Comparison of ENCODE assay signal across 18 cellular contexts in genomic region chrX:17564689-17565409, GRCh38.
A peak's percentile ranks its signal among the peaks of the same experiment; 100 is the strongest.
DNase-seq lines count a peak whose midpoint lies in the region; ATAC-seq, FAIRE-seq and TF ChIP-seq lines count a peak whose summit lies in the region.
"Had no signal": no experiment of that assay in that cellular context is flagged by ENCODE, and none has a peak within 500 bp of the region (broad histone marks: within the 10 kb centered on the region; RNA-seq: fewer than 3 reads in every experiment).

No MANE protein-coding gene starts in this region.

- no peak overlapping the region for H3K4me3 ChIP-seq in A549
- H3K4me3 ChIP-seq: stomach had no signal

- TF ChIP-seq RAD21 in A549 (conservative IDR thresholded peaks at IDR 0.05 in 1 of 2, IDR thresholded peaks at IDR 0.05 in 1 of 2): no peak

- WGBS in A549 (ENCODE audit: missing lambda C conversion rate): 71% methylated on average over 6 of the region's 7 CpGs

- no peaks in the 10 kb centered on the region for H3K9me3 ChIP-seq in A549
- H3K9me3 ChIP-seq: BE2C had no signal

- DNase-seq in A549 (ENCODE audit: low read depth in 1 of 2, low spot score in 1 of 2) (no peak), EL (peak; percentile 17), SKM-1 treated with dmso at 0.1 percent for 144 hours (lab: John Stamatoyannopoulos, UW; ENCODE audit: unreplicated experiment) (peak; percentile 14), kidney tubule cell (ENCODE audit: low spot score) (peak; percentile 57), COR-L47 (lab: John Stamatoyannopoulos, UW) (no peak)
- DNase-seq in effector memory CD8-positive, alpha-beta T cell: no peak
- DNase-seq in activated CD4-positive, CD25-positive, alpha-beta regulatory T cell treated with anti-CD3 and anti-CD28 coated beads, Interleukin-2, amount 50 U/mL, for 72 hours: no peak
- DNase-seq: activated CD8-positive, alpha-beta memory T cell treated with anti-CD3 and anti-CD28 coated beads for 24 hours; BE2C; Kasumi-1; naive B cell; NCI-H1694; NCI-H446; PC-3; stomach had no signal

- no peaks in the 10 kb centered on the region for H3K9me3 Mint-ChIP-seq in effector memory CD8-positive, alpha-beta T cell

- no peaks in the 10 kb centered on the region for H3K27me3 Mint-ChIP-seq in effector memory CD8-positive, alpha-beta T cell
- H3K27me3 Mint-ChIP-seq: brain, progenitor cell of endocrine pancreas had no signal

- no peak overlapping the region for H3K27ac Mint-ChIP-seq in effector memory CD8-positive, alpha-beta T cell
- H3K27ac Mint-ChIP-seq: brain, naive B cell, progenitor cell of endocrine pancreas had no signal

- TF ChIP-seq POLR2A in A549 (IDR thresholded peaks at IDR 0.05; ENCODE audit: low read length): no peak

- no peaks in the 10 kb centered on the region for H3K36me3 Mint-ChIP-seq in effector memory CD8-positive, alpha-beta T cell (ENCODE audit: insufficient read depth)
- H3K36me3 Mint-ChIP-seq: brain, naive B cell had no signal

- CTCF ChIA-PET in A549 (lab: Yijun Ruan, JAX): no interaction called here

- no peak for ATAC-seq in A549
- no peak for ATAC-seq in GM21360 (IDR thresholded peaks at IDR 0.05; ENCODE audit: unreplicated experiment)
- ATAC-seq in effector memory CD8-positive, alpha-beta T cell (replicated peaks): no peak
- ATAC-seq: PC-3 had no signal

- H3K4me2 ChIP-seq in A549: peak overlapping the region; percentile 12; the same call in 1 of the 3 replicates

- H3K4me1 ChIP-seq in A549: peaks cover 40% of the 10 kb centered on the region
- H3K4me1 ChIP-seq: BE2C had no signal

- POLR2A ChIA-PET in A549 (lab: Yijun Ruan, JAX): no interaction called here

- TF ChIP-seq CTCF in A549 (IDR thresholded peaks at IDR 0.05): no peak

- H3K27ac ChIP-seq in A549: 0 out of 6 replicates have a peak overlapping the region, but pooled peaks of 1 of the 2 experiments have one; percentile 46
- H3K27ac ChIP-seq: stomach had no signal

- no peak overlapping the region for H3K4me3 Mint-ChIP-seq in effector memory CD8-positive, alpha-beta T cell
- H3K4me3 Mint-ChIP-seq: brain, naive B cell had no signal

- FAIRE-seq in A549 (lab: Jason Lieb, UNC): no peak

- H3K4me1 Mint-ChIP-seq in effector memory CD8-positive, alpha-beta T cell (ENCODE audit: low read depth in 2 of 2): no peaks in the 10 kb centered on the region
- H3K4me1 Mint-ChIP-seq: naive B cell had no signal

- TF ChIP-seq EP300 in A549 (IDR thresholded peaks at IDR 0.05): no peak

TF ChIP-seq in A549, 52 proteins besides CTCF, POLR2A, EP300 and RAD21:
- peak in 1 of 2 experiments; percentile 37; a peak in 1 of 4 replicates for TF ChIP-seq CEBPB (IDR thresholded peaks at IDR 0.05)
- no peak for TF ChIP-seq NPAS2 (CRISPR knock-in tag; IDR thresholded peaks at IDR 0.05; ENCODE audit: borderline replicate concordance)

Comparison
In these comparisons a context has a peak if more than half of its experiments do, and no peak if none do; other contexts are left out.
1. DNase-seq: peak in EL (single experiment), SKM-1 treated with dmso at 0.1 percent for 144 hours (single experiment) and kidney tubule cell (single experiment); none in A549 (0 of 2), COR-L47 (single experiment), effector memory CD8-positive, alpha-beta T cell (0 of 3) and activated CD4-positive, CD25-positive, alpha-beta regulatory T cell treated with anti-CD3 and anti-CD28 coated beads, Interleukin-2, amount 50 U/mL, for 72 hours (single experiment).